In the genomic region with DNA sequence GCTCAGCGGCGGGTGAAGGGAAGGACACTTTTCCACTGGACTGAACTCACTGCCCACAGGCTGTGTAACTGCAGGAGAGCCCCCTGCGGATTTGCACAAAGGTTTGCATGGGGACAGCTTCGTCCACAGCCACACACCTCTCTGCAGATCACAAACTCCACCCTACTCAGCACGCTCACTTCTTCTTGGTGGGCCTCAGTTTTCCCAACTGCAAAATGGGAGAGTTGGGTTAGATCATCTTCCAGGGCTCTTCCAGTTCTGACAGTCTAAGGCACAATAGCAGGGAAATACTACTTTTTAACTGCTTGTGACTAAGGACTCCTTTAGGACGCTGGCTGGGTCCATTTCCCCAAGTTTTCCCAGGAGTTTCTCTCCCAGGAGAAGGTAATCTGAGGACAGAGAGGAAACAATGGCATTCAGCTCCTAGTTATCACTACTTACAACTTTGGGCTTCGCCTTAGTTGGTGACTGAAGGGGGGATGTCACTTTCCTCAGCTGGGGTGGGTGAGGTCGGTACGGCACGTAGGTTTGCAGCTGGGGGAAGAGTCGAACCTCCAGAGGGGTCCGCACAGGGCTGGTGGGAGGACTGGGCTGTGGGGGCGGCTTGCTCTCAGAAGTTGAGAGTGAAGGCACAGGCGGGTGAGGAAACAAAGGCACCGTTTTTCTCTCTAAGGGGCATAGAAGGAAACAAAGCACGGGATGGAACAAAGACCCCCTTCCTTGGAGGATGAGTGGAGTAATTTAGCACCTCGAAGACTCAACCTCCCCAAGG, we compare ENCODE assay signal across 20 cellular contexts.
"Had no signal": no experiment of that assay in that cellular context is flagged by ENCODE, and none has a peak within 500 bp of the region (broad histone marks: within the 10 kb centered on the region; RNA-seq: fewer than 3 reads in every experiment).

No MANE protein-coding gene starts in this region.

- H3K4me1 Mint-ChIP-seq: brain, immature natural killer cell had no signal

- H3K36me3 Mint-ChIP-seq: brain; immature natural killer cell; naive thymus-derived CD8-positive, alpha-beta T cell had no signal

- H3K79me2 ChIP-seq: hepatocyte had no signal

- H3K36me3 ChIP-seq: neutrophil, sigmoid colon had no signal

- H3K4me3 ChIP-seq: hepatocyte, pancreas, sigmoid colon, smooth muscle cell, tibial artery had no signal

- H3K27ac Mint-ChIP-seq: activated CD4-positive, alpha-beta memory T cell treated with anti-CD3 and anti-CD28 coated beads, Interleukin-2, amount 10 ng/mL, durations not matched to agents 7 days and 5 days; immature natural killer cell; mesothelial cell of epicardium had no signal

- H3K27me3 Mint-ChIP-seq: activated CD4-positive, alpha-beta memory T cell treated with anti-CD3 and anti-CD28 coated beads, Interleukin-2, amount 10 ng/mL, durations not matched to agents 7 days and 5 days; activated CD4-positive, alpha-beta T cell treated with anti-CD3 and anti-CD28 coated beads, Interleukin-2, amount 10 ng/mL, durations not matched to agents 24 days and 14 days; naive thymus-derived CD8-positive, alpha-beta T cell had no signal

- DNase-seq: activated CD4-positive, alpha-beta memory T cell treated with anti-CD3 and anti-CD28 coated beads, Interleukin-2, amount 10 ng/mL, durations not matched to agents 7 days and 5 days; activated CD4-positive, alpha-beta T cell treated with anti-CD3 and anti-CD28 coated beads, Interleukin-2, amount 10 ng/mL, durations not matched to agents 24 days and 14 days; activated effector memory CD4-positive, alpha-beta T cell treated with anti-CD3 and anti-CD28 coated beads, Interleukin-2, amount 50 U/mL, for 16 hours; activated naive CD4-positive, alpha-beta T cell treated with anti-CD3 and anti-CD28 coated beads, Interleukin-2, amount 50 U/mL, for 16 hours; activated T-cell treated with anti-CD3 and anti-CD28 coated beads, Interleukin-2, amount 50 U/mL, for 72 hours; dermis blood vessel endothelial cell; effector memory CD4-positive, alpha-beta T cell; glutamatergic neuron; immature natural killer cell; pancreas; sigmoid colon; stimulated activated CD4-positive, alpha-beta T cell treated with anti-CD3 and anti-CD28 coated beads, Interleukin-4, amount 100 ng/mL, for 1 hour; stimulated activated naive CD4-positive, alpha-beta T cell treated with Interleukin-2 at 50 U/mL for 16 hours had no signal

- H3K9me3 ChIP-seq: neutrophil, pancreas, sigmoid colon, tibial artery had no signal

- H3K27ac ChIP-seq: hepatocyte had no signal

- H3K9me3 Mint-ChIP-seq: activated CD4-positive, alpha-beta memory T cell treated with anti-CD3 and anti-CD28 coated beads, Interleukin-2, amount 10 ng/mL, durations not matched to agents 7 days and 5 days; activated CD4-positive, alpha-beta T cell treated with anti-CD3 and anti-CD28 coated beads, Interleukin-2, amount 10 ng/mL, durations not matched to agents 24 days and 14 days; activated T-cell treated with anti-CD3 and anti-CD28 coated beads, Interleukin-2, amount 50 U/mL, for 72 hours; immature natural killer cell; mesothelial cell of epicardium; naive thymus-derived CD8-positive, alpha-beta T cell had no signal

- H3K4me2 ChIP-seq: hepatocyte, smooth muscle cell had no signal

- H3K4me1 ChIP-seq: pancreas had no signal

- H2AFZ ChIP-seq: hepatocyte had no signal

- H3K4me3 Mint-ChIP-seq: activated CD4-positive, alpha-beta memory T cell treated with anti-CD3 and anti-CD28 coated beads, Interleukin-2, amount 10 ng/mL, durations not matched to agents 7 days and 5 days; activated CD4-positive, alpha-beta T cell treated with anti-CD3 and anti-CD28 coated beads, Interleukin-2, amount 10 ng/mL, durations not matched to agents 24 days and 14 days; brain; immature natural killer cell; mesothelial cell of epicardium had no signal

- H3K27me3 ChIP-seq: hepatocyte, neutrophil, pancreas, sigmoid colon, tibial artery had no signal
